Comparison of ENCODE assay signal across 23 cellular contexts in the genomic region with DNA sequence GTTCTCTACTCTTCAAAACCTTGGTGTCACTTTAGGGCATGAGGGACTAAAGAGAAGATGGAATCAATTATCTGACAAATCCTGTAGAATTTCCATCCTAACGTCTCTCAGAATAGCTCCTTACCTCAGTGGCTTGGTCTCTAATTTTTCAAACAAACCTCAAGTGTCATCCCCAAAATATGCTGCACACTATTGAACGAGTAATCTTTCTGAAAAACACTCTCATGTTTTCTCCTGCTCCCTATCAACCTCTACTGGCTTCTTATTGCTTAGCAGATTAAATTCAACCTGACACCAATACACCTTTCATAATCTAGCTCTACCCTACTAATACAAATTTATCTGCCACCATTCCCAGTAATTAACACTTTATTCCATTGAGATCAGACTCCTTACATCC. TPM values are rescaled to one million over a fixed set of nuclear protein-coding genes. Genes with fewer than 3 reads are reported as not detected.
DNase-seq lines count a peak whose midpoint lies in the region; ATAC-seq and TF ChIP-seq lines count a peak whose summit lies in the region.
"Had no signal": no experiment of that assay in that cellular context is flagged by ENCODE, and none has a peak within 500 bp of the region (broad histone marks: within the 10 kb centered on the region; RNA-seq: fewer than 3 reads in every experiment).

No MANE protein-coding gene starts in this region.

- H3K4me3 Mint-ChIP-seq in chondrocyte (ENCODE audit: unreplicated experiment) (no peak overlapping the region), memory B cell (no peak overlapping the region)
- H3K4me3 Mint-ChIP-seq: activated naive CD8-positive, alpha-beta T cell treated with anti-CD3 and anti-CD28 coated beads, Interleukin-2, amount 50 U/mL, for 24 hours; dendritic cell treated with granulocyte-macrophage colony-stimulating factor and Interleukin-4, amounts not matched to agents 40 ng/mL and 50 ng/mL, for 4 days; type B pancreatic cell had no signal

- H3K27me3 Mint-ChIP-seq in chondrocyte (ENCODE audit: low read depth) = no peaks in the 10 kb centered on the region
- H3K27me3 Mint-ChIP-seq in memory B cell = no peaks in the 10 kb centered on the region
- H3K27me3 Mint-ChIP-seq: activated naive CD8-positive, alpha-beta T cell treated with anti-CD3 and anti-CD28 coated beads, Interleukin-2, amount 50 U/mL, for 24 hours; dendritic cell treated with granulocyte-macrophage colony-stimulating factor and Interleukin-4, amounts not matched to agents 40 ng/mL and 50 ng/mL, for 4 days; type B pancreatic cell had no signal

- DNase-seq in ELR (ENCODE audit: low read depth) (peak; percentile 28), M059J (ENCODE audit: low read depth) (peak; percentile 11), chondrocyte (ENCODE audit: low spot score) (no peak), memory B cell (ENCODE audit: low spot score in 2 of 2) (no peak), GM10266 (ENCODE audit: extremely low spot score) (no peak), NCI-H1417 (lab: John Stamatoyannopoulos, UW) (no peak)
- DNase-seq: activated CD4-positive, alpha-beta T cell treated with anti-CD3 and anti-CD28 coated beads, Interleukin-2, amount 50 U/mL, for 1 hour; activated CD8-positive, alpha-beta memory T cell treated with anti-CD3 and anti-CD28 coated beads, Interleukin-2, amount 50 U/mL, for 48 hours; activated effector memory CD4-positive, alpha-beta T cell treated with anti-CD3 and anti-CD28 coated beads, Interleukin-2, amount 50 U/mL, for 16 hours; activated naive CD8-positive, alpha-beta T cell treated with anti-CD3 and anti-CD28 coated beads, Interleukin-2, amount 50 U/mL, for 24 hours; Calu3; kidney; NCI-H1105; NCI-H69; nucleus accumbens; SJCRH30; spleen; stimulated activated CD4-positive, alpha-beta T cell treated with anti-CD3 and anti-CD28 coated beads, Interleukin-4, amount 100 ng/mL, for 24 hours; T-helper 2 cell had no signal

- H3K4me1 Mint-ChIP-seq in chondrocyte (ENCODE audit: low read depth) (peaks cover 21% of the 10 kb centered on the region), memory B cell (peaks cover 27% of the 10 kb centered on the region)

- H3K36me3 Mint-ChIP-seq in chondrocyte (ENCODE audit: low read depth) (no peaks in the 10 kb centered on the region), memory B cell (peaks cover 4% of the 10 kb centered on the region)
- H3K36me3 Mint-ChIP-seq: type B pancreatic cell had no signal

- TF ChIP-seq CTCF in chondrocyte (IDR thresholded peaks at IDR 0.05) (peak; percentile 13), GM10266 (IDR thresholded peaks at IDR 0.05; ENCODE audit: control insufficient read depth, insufficient read depth, low read depth, missing control alignments) (no peak)

- no peak overlapping the region for H3K27ac Mint-ChIP-seq in chondrocyte (ENCODE audit: unreplicated experiment)
- peak overlapping the region; percentile 6 for H3K27ac Mint-ChIP-seq in memory B cell
- H3K27ac Mint-ChIP-seq: activated naive CD8-positive, alpha-beta T cell treated with anti-CD3 and anti-CD28 coated beads, Interleukin-2, amount 50 U/mL, for 24 hours; type B pancreatic cell had no signal

- H3K9me3 Mint-ChIP-seq in chondrocyte (ENCODE audit: low read depth) (no peaks in the 10 kb centered on the region), memory B cell (no peaks in the 10 kb centered on the region)
- H3K9me3 Mint-ChIP-seq: activated naive CD8-positive, alpha-beta T cell treated with anti-CD3 and anti-CD28 coated beads, Interleukin-2, amount 50 U/mL, for 24 hours; dendritic cell treated with granulocyte-macrophage colony-stimulating factor and Interleukin-4, amounts not matched to agents 40 ng/mL and 50 ng/mL, for 4 days; type B pancreatic cell had no signal

- ATAC-seq in memory B cell (ENCODE audit: low read depth) (no peak), GM18511 (IDR thresholded peaks at IDR 0.05; ENCODE audit: unreplicated experiment) (no peak)
- ATAC-seq: activated naive CD8-positive, alpha-beta T cell treated with anti-CD3 and anti-CD28 coated beads, Interleukin-2, amount 50 U/mL, for 24 hours; gastroesophageal sphincter had no signal

RNA-seq across cellular contexts. Expression of a gene that starts 8.5 kb away (rescaled TPM):
- total RNA-seq in M059J (2014; rRNA removed; shearing (Covaris generic)) = 11.8 and 15.0 TPM in 2 replicates
- total RNA-seq in chondrocyte = 16.6 to 25.4 TPM (median 17.8 TPM) in 3 replicates

RNA-seq across cellular contexts. Expression of a gene that starts 56.3 kb away (rescaled TPM):
- 82.5 and 109 TPM in 2 replicates for total RNA-seq in M059J (2014; rRNA removed; shearing (Covaris generic))
- 27.0 to 42.1 TPM (median 27.5 TPM) in 3 replicates for total RNA-seq in chondrocyte

Comparison
In these comparisons a context has a peak if more than half of its experiments do, and no peak if none do; other contexts are left out.
1. DNase-seq: peak in ELR (single experiment) and M059J (single experiment); none in chondrocyte (single experiment), memory B cell (0 of 2), GM10266 (single experiment) and NCI-H1417 (0 of 3).